10 cellular contexts compared by ENCODE assay signal in genomic region chr10:119306964-119307363, GRCh38.
DNase-seq lines count a peak whose midpoint lies in the region; TF ChIP-seq lines count a peak whose summit lies in the region.
"Had no signal": no experiment of that assay in that cellular context is flagged by ENCODE, and none has a peak within 500 bp of the region (broad histone marks: within the 10 kb centered on the region; RNA-seq: fewer than 3 reads in every experiment).

No MANE protein-coding gene starts in this region.

- H3K79me2 ChIP-seq in osteoblast (ENCODE audit: insufficient read depth, low read length) = no peaks in the 10 kb centered on the region

- H3K4me1 ChIP-seq in osteoblast (ENCODE audit: insufficient read depth, low read length) = peaks cover 13% of the 10 kb centered on the region

- POLR2A ChIA-PET in GM10248 (lab: Yijun Ruan, JAX) = interaction anchor here (1.1 to 1.4 kb wide), 2 partner anchors 38 to 51 kb away, joined by 3 to 8 read pairs; no protein-coding TSS in a partner anchor

- TF ChIP-seq CTCF in osteoblast (IDR thresholded peaks at IDR 0.05; ENCODE audit: extremely low read depth, low read depth, low read length) (peak; percentile 4), GM10248 (IDR thresholded peaks at IDR 0.05; ENCODE audit: control extremely low read depth, extremely low read depth, low read depth, missing control alignments) (no peak)

- peak overlapping the region; percentile 71 to 94 (median 83) for H3K4me3 Mint-ChIP-seq in IgD-negative memory B cell
- peak overlapping the region; percentile 70 for H3K4me3 Mint-ChIP-seq in activated naive CD8-positive, alpha-beta T cell treated with anti-CD3 and anti-CD28 coated beads for 36 hours

- no peaks in the 10 kb centered on the region for H3K9me3 Mint-ChIP-seq in IgD-negative memory B cell
- H3K9me3 Mint-ChIP-seq in activated naive CD8-positive, alpha-beta T cell treated with anti-CD3 and anti-CD28 coated beads for 36 hours = no peaks in the 10 kb centered on the region

- H3K9me3 ChIP-seq in osteoblast (ENCODE audit: low read depth, low read length) = no peaks in the 10 kb centered on the region
- H3K9me3 ChIP-seq: body of pancreas, heart right ventricle had no signal

- H3K4me1 Mint-ChIP-seq in IgD-negative memory B cell = peaks cover 51 to 76% (median 71%) of the 10 kb centered on the region in 3 donors
- H3K4me1 Mint-ChIP-seq in activated naive CD8-positive, alpha-beta T cell treated with anti-CD3 and anti-CD28 coated beads for 36 hours = peaks cover 57% of the 10 kb centered on the region

- no peaks in the 10 kb centered on the region for H3K27me3 ChIP-seq in osteoblast (ENCODE audit: insufficient read depth, low read length)
- H3K27me3 ChIP-seq: body of pancreas, heart right ventricle had no signal

- H3K36me3 Mint-ChIP-seq in IgD-negative memory B cell = peaks cover 5% of the 10 kb centered on the region
- H3K36me3 Mint-ChIP-seq in activated naive CD8-positive, alpha-beta T cell treated with anti-CD3 and anti-CD28 coated beads for 36 hours = peaks cover 9% of the 10 kb centered on the region

- H4K20me1 ChIP-seq in osteoblast (ENCODE audit: insufficient read depth, low read length) = peaks cover 2% of the 10 kb centered on the region

- peak overlapping the region; percentile 93 to 100 (median 99) for H3K27ac Mint-ChIP-seq in IgD-negative memory B cell
- peak overlapping the region; percentile 100 for H3K27ac Mint-ChIP-seq in activated naive CD8-positive, alpha-beta T cell treated with anti-CD3 and anti-CD28 coated beads for 36 hours

- no peaks in the 10 kb centered on the region for H3K36me3 ChIP-seq in osteoblast (ENCODE audit: insufficient read depth, low read length)
- H3K36me3 ChIP-seq: heart right ventricle had no signal

- H3K4me2 ChIP-seq in osteoblast (ENCODE audit: insufficient read depth, low read length) = no peak overlapping the region

- H3K27ac ChIP-seq in osteoblast (ENCODE audit: low read depth, low read length) = no peak overlapping the region
- H3K27ac ChIP-seq: body of pancreas had no signal

- no peak overlapping the region for H2AFZ ChIP-seq in osteoblast (ENCODE audit: low read length)

- CTCF ChIA-PET in GM10248 (lab: Yijun Ruan, JAX) = interaction anchor here (0.7 to 5.6 kb wide), 9 partner anchors 35 to 211 kb away, joined by 3 to 43 read pairs (median 3); partner anchors contain the start of gene GRK5

- H3K4me3 ChIP-seq in osteoblast (ENCODE audit: insufficient read depth, low read length) = no peak overlapping the region
- H3K4me3 ChIP-seq: body of pancreas had no signal

- DNase-seq in EH (ENCODE audit: low read depth) (peak; percentile 19), osteoblast (ENCODE audit: insufficient read length, low spot score, missing footprints) (peak; percentile 75), GM10248 (ENCODE audit: extremely low spot score) (no peak), T1000 (lab: John Stamatoyannopoulos, UW) (no peak), NCI-H226 (no peak), SIG-M5 treated with dmso at 0.1 percent for 504 hours (lab: John Stamatoyannopoulos, UW; ENCODE audit: unreplicated experiment) (no peak)
- DNase-seq in activated naive CD8-positive, alpha-beta T cell treated with anti-CD3 and anti-CD28 coated beads for 36 hours = no peak
- DNase-seq: body of pancreas, heart right ventricle had no signal

- no peaks in the 10 kb centered on the region for H3K27me3 Mint-ChIP-seq in IgD-negative memory B cell
- H3K27me3 Mint-ChIP-seq in activated naive CD8-positive, alpha-beta T cell treated with anti-CD3 and anti-CD28 coated beads for 36 hours = peaks cover 3% of the 10 kb centered on the region

Comparison
In these comparisons a context has a peak if more than half of its experiments do, and no peak if none do; other contexts are left out.
1. DNase-seq: peak in EH (single experiment) and osteoblast (single experiment); none in activated naive CD8-positive, alpha-beta T cell treated with anti-CD3 and anti-CD28 coated beads for 36 hours (single experiment), GM10248 (single experiment), T1000 (single experiment), NCI-H226 (single experiment) and SIG-M5 treated with dmso at 0.1 percent for 504 hours (single experiment).